28 cellular contexts compared by ENCODE assay signal in the genomic region with DNA sequence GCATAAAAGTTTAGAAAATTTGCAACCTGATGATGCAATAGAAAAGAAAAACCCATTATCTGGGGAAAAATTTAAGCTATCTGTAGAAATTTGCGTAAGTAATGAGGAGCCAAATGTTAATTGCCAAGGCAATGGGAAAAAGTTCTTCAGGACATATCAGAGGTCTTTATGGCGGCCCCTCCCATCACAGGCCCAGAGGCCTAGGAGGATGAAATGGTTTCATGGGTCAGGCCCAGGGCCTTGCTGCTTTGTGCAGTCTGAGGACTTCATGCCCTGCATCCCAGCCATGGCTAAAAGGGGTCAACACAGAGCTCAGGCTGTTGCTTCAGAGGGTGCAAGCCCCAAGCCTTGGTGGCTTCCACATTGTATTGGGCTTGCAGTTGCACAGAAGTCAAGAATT.
"Had no signal": no experiment of that assay in that cellular context is flagged by ENCODE, and none has a peak within 500 bp of the region (broad histone marks: within the 10 kb centered on the region; RNA-seq: fewer than 3 reads in every experiment).

No MANE protein-coding gene starts in this region.

- DNase-seq: naive thymus-derived CD8-positive, alpha-beta T cell; nephron progenitor cell; nucleus accumbens; pancreas; psoas muscle; right cardiac atrium; stimulated activated CD4-positive, alpha-beta T cell treated with anti-CD3 and anti-CD28 coated beads, Interleukin-12 subunit alpha, Interleukin-12 subunit beta, amount 100 ng/mL, for 4 hours; stimulated activated CD4-positive, alpha-beta T cell treated with anti-CD3 and anti-CD28 coated beads, Interleukin-1b, Interleukin-23, amount 100 ng/mL, for 48 hours; stimulated activated CD4-positive, alpha-beta T cell treated with anti-CD3 and anti-CD28 coated beads, Interleukin-4, amount 100 ng/mL, for 1 hour; stimulated activated CD4-positive, alpha-beta T cell treated with anti-CD3 and anti-CD28 coated beads, Interleukin-4, amount 100 ng/mL, for 4 hours; stimulated activated CD8-positive, alpha-beta memory T cell treated with anti-CD3 and anti-CD28 coated beads, Interleukin-4, amount 100 ng/mL, for 48 hours; stimulated activated naive CD4-positive, alpha-beta T cell; stimulated activated naive CD8-positive, alpha-beta T cell treated with anti-CD3 and anti-CD28 coated beads, Interleukin-15, amount 100 ng/mL, for 72 hours; stimulated activated naive CD8-positive, alpha-beta T cell treated with anti-CD3 and anti-CD28 coated beads, Interleukin-15, Interleukin-2, amounts not matched to agents 100 U/mL and 50 U/mL, for 24 hours; substantia nigra; testis; tibial artery; transverse colon; upper lobe of right lung; uterus had no signal

- H3K27ac ChIP-seq: neutrophil, pancreas, psoas muscle, skin epidermis, spleen, suprapubic skin, testis, tibial artery, transverse colon, upper lobe of right lung, uterus had no signal

- H3K27me3 ChIP-seq: neutrophil, pancreas, spleen, suprapubic skin, testis, tibial artery, transverse colon, upper lobe of right lung, uterus had no signal

- H3K36me3 ChIP-seq: neutrophil, pancreas, spleen, suprapubic skin, tibial artery, transverse colon, upper lobe of right lung, uterus had no signal

- H3K9me3 ChIP-seq: neutrophil, pancreas, psoas muscle, suprapubic skin, testis, tibial artery, transverse colon, upper lobe of right lung, uterus had no signal

- ATAC-seq: naive thymus-derived CD8-positive, alpha-beta T cell; natural killer cell treated with Interleukin-12 subunit alpha and Interleukin-12 subunit beta and Interleukin-15 and Interleukin-18, amount 100 ng/mL, for 72 hours; pancreas; psoas muscle; right cardiac atrium; sciatic nerve; stimulated activated memory B cell treated with anti-CD40 and anti-IgM and Interleukin-4, amounts not matched to agents 10 μg/mL and 1 μg/mL and 100 μg/mL, for 72 hours; stimulated activated naive CD8-positive, alpha-beta T cell treated with anti-CD3 and anti-CD28 coated beads, Interleukin-15, amount 100 ng/mL, for 72 hours; stimulated activated naive CD8-positive, alpha-beta T cell treated with anti-CD3 and anti-CD28 coated beads, Interleukin-15, Interleukin-2, amounts not matched to agents 100 U/mL and 50 U/mL, for 24 hours; upper lobe of right lung had no signal

- H3K4me1 ChIP-seq: pancreas, psoas muscle, spleen, suprapubic skin, testis, tibial artery, transverse colon, upper lobe of right lung, uterus had no signal

- H3K4me3 ChIP-seq: pancreas, psoas muscle, skin epidermis, smooth muscle cell, spleen, suprapubic skin, testis, tibial artery, transverse colon, upper lobe of right lung, uterus had no signal

- H3K4me2 ChIP-seq: smooth muscle cell had no signal

- FAIRE-seq: pancreas had no signal
